9 cellular contexts compared by ENCODE assay signal in genomic region chr12:81759215-81759991, GRCh38. TPM values are rescaled to one million over a fixed set of nuclear protein-coding genes. Genes with fewer than 3 reads are reported as not detected.
DNase-seq lines count a peak whose midpoint lies in the region; ATAC-seq lines count a peak whose summit lies in the region.
"Had no signal": no experiment of that assay in that cellular context is flagged by ENCODE, and none has a peak within 500 bp of the region (broad histone marks: within the 10 kb centered on the region; RNA-seq: fewer than 3 reads in every experiment).

PPFIA2 (minus strand) TSS chr12:81759350.

- no peaks in the 10 kb centered on the region for H3K36me3 ChIP-seq in neuron (ENCODE audit: insufficient read depth, low read length)

- H3K36me3 Mint-ChIP-seq in activated T-helper 17 cell treated with anti-CD3 and anti-CD28 coated beads, Interleukin-2, amount 50 U/mL, for 72 hours (ENCODE audit: low read depth): no peaks in the 10 kb centered on the region

- peaks cover 23% of the 10 kb centered on the region for H3K27me3 Mint-ChIP-seq in activated T-helper 17 cell treated with anti-CD3 and anti-CD28 coated beads, Interleukin-2, amount 50 U/mL, for 72 hours

- no peak within 1 kb of the TSS for H3K27ac Mint-ChIP-seq in activated T-helper 17 cell treated with anti-CD3 and anti-CD28 coated beads, Interleukin-2, amount 50 U/mL, for 72 hours

- peak within 1 kb of the TSS; percentile 99 for H2AFZ ChIP-seq in neuron (ENCODE audit: low read depth, low read length)

- H3K4me1 ChIP-seq in neuron (ENCODE audit: insufficient read depth, low read length): peaks cover 4% of the 10 kb centered on the region

- DNase-seq in COR-L47 (lab: John Stamatoyannopoulos, UW) (peak; percentile 48), NCI-H1417 (lab: John Stamatoyannopoulos, UW) (peak; percentile 43 to 94 (median 87)), glomerular visceral epithelial cell (ENCODE audit: extremely low spot score) (peak; percentile 57), AML-193 (lab: John Stamatoyannopoulos, UW) (no peak)

- H3K4me3 Mint-ChIP-seq in activated T-helper 17 cell treated with anti-CD3 and anti-CD28 coated beads, Interleukin-2, amount 50 U/mL, for 72 hours: peak within 1 kb of the TSS; percentile 63

- H3K9me3 Mint-ChIP-seq in activated T-helper 17 cell treated with anti-CD3 and anti-CD28 coated beads, Interleukin-2, amount 50 U/mL, for 72 hours: no peaks in the 10 kb centered on the region

- ATAC-seq in activated T-helper 17 cell treated with anti-CD3 and anti-CD28 coated beads, Interleukin-2, amount 50 U/mL, for 72 hours (replicated peaks): peak; percentile 45
- ATAC-seq in HG03039 (IDR thresholded peaks at IDR 0.05; ENCODE audit: unreplicated experiment): no peak
- no peak for ATAC-seq in activated CD4-positive, CD25-positive, alpha-beta regulatory T cell treated with anti-CD3 and anti-CD28 coated beads, Interleukin-2, amount 50 U/mL, for 24 hours

- H3K4me3 ChIP-seq in neuron (ENCODE audit: low read length): peak within 1 kb of the TSS; percentile 71

- H3K27me3 ChIP-seq in neuron (ENCODE audit: insufficient read depth, low read length): peaks cover 14% of the 10 kb centered on the region

- H3K4me1 Mint-ChIP-seq in activated T-helper 17 cell treated with anti-CD3 and anti-CD28 coated beads, Interleukin-2, amount 50 U/mL, for 72 hours: peaks cover 10% of the 10 kb centered on the region

- H3K9me3 ChIP-seq in neuron (ENCODE audit: low read length): no peaks in the 10 kb centered on the region

RNA-seq across cellular contexts. Expression of gene PPFIA2, which starts in this region (rescaled TPM):
- total RNA-seq in activated T-helper 17 cell treated with anti-CD3 and anti-CD28 coated beads, Interleukin-2, amount 50 U/mL, for 72 hours: not detected
- total RNA-seq: mononuclear cell had no signal

Comparison
In these comparisons a context has a peak if more than half of its experiments do, and no peak if none do; other contexts are left out.
1. Peak in ATAC-seq in activated T-helper 17 cell treated with anti-CD3 and anti-CD28 coated beads, Interleukin-2, amount 50 U/mL, for 72 hours; RNA of the gene not detected or under 1 TPM.
2. DNase-seq: peak in COR-L47 (single experiment), NCI-H1417 (3 of 3) and glomerular visceral epithelial cell (single experiment); none in AML-193 (0 of 2).